Comparison of ENCODE assay signal across 9 cellular contexts in the genomic region with DNA sequence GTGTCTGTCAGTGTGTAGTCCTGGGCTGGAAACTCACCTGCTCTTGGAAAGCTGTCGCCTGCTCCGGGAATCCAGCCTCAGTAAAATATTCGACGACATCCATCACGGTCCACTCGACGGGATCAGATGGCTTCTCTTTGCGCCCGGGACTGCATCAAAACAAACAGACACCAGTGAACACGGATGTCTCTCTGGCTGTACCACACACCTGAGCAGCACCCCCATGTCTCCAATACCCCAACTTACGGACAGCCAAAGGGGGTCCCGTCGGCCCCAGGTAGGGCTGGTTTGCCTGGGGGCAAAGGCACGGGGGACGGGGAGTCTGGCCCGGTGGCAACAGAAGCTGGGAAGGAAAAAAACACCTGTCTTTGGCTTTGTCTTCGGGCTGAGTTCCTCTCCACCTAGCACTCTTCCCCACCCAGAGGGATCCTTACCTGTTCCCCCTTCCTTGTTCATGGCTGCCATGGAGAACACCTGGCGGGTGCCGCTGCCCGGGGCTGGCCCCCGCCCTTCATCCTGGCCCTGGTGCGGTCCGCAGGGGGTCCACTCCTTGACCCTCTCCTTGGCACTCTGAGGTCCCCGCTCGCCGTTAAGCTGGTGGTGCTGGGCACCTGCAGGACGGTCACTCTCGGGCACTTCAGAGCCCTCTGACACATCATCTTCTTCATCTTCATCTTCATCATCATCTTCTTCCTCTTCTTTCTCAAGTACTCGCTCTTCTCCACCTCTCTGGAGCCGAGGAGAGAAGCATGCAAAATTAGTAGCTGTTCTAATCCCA. TPM values are rescaled to one million over a fixed set of nuclear protein-coding genes. Genes with fewer than 3 reads are reported as not detected.
DNase-seq lines count a peak whose midpoint lies in the region; ATAC-seq, FAIRE-seq and TF ChIP-seq lines count a peak whose summit lies in the region.
"Had no signal": no experiment of that assay in that cellular context is flagged by ENCODE, and none has a peak within 500 bp of the region (broad histone marks: within the 10 kb centered on the region; RNA-seq: fewer than 3 reads in every experiment).

No MANE protein-coding gene starts in this region.

- 87 to 89% (median 89%) methylated on average over 30 of the region's 30 CpGs for WGBS in heart left ventricle, 4 donors
- 96% methylated on average over 30 of the region's 30 CpGs for WGBS in thymus

- no peak overlapping the region for H2AFZ ChIP-seq in keratinocyte (ENCODE audit: control insufficient read depth, low read length)

- H3K36me3 Mint-ChIP-seq in activated T-helper 2 cell treated with anti-CD3 and anti-CD28 coated beads, Interferon-gamma antibody, Interleukin-2, Interleukin-4, amounts not matched to agents 10 μg/mL and 5 μg/mL and 100 μg/mL, durations not matched to agents 14 hours and 24 hours and 36 hours (ENCODE audit: low read depth), result peaks cover 47% of the 10 kb centered on the region

- peaks cover 10% of the 10 kb centered on the region for H3K9me3 Mint-ChIP-seq in activated T-helper 2 cell treated with anti-CD3 and anti-CD28 coated beads, Interferon-gamma antibody, Interleukin-2, Interleukin-4, amounts not matched to agents 10 μg/mL and 5 μg/mL and 100 μg/mL, durations not matched to agents 14 hours and 24 hours and 36 hours

- no peaks in the 10 kb centered on the region for H3K27me3 ChIP-seq in heart left ventricle
- H3K27me3 ChIP-seq in keratinocyte (ENCODE audit: control insufficient read depth, extremely low read depth, insufficient read depth, low read length), result no peaks in the 10 kb centered on the region
- no peaks in the 10 kb centered on the region for H3K27me3 ChIP-seq in thymus (ENCODE audit: control insufficient read depth, insufficient read depth)

- no peak for FAIRE-seq in keratinocyte (lab: Jason Lieb, UNC)
- FAIRE-seq: G401.6 had no signal

- no peak for DNase-seq in heart left ventricle
- DNase-seq in cardiac septum (ENCODE audit: low spot score), result no peak
- DNase-seq in activated T-helper 2 cell treated with anti-CD3 and anti-CD28 coated beads, Interferon-gamma antibody, Interleukin-2, Interleukin-4, amounts not matched to agents 10 μg/mL and 5 μg/mL and 100 μg/mL, durations not matched to agents 14 hours and 24 hours and 36 hours (ENCODE audit: low spot score), result no peak
- no peak for DNase-seq in keratinocyte (ENCODE audit: low read depth, low spot score)
- no peak for DNase-seq in EL
- DNase-seq in globus pallidus (ENCODE audit: low spot score), result no peak
- no peak for DNase-seq in amygdala (lab: John Stamatoyannopoulos, UW)

- dilution Hi-C loops in keratinocyte (cut with MboI; ENCODE audit: extremely low pct_ligation_motif_present, low sequenced_read_pairs), result no loop called here

- H3K4me1 ChIP-seq in heart left ventricle (peaks cover 0 to 19% (median 12%) of the 10 kb centered on the region in 12 donors), keratinocyte (ENCODE audit: control insufficient read depth, extremely low read depth, insufficient read depth, low read length) (no peaks in the 10 kb centered on the region), thymus (ENCODE audit: control insufficient read depth, insufficient read depth, low read length) (peaks cover 7% of the 10 kb centered on the region)

- no peaks in the 10 kb centered on the region for H3K27me3 Mint-ChIP-seq in activated T-helper 2 cell treated with anti-CD3 and anti-CD28 coated beads, Interferon-gamma antibody, Interleukin-2, Interleukin-4, amounts not matched to agents 10 μg/mL and 5 μg/mL and 100 μg/mL, durations not matched to agents 14 hours and 24 hours and 36 hours (ENCODE audit: low read depth)

- H3K9ac ChIP-seq in keratinocyte (ENCODE audit: control insufficient read depth, extremely low read depth, insufficient read depth, low read length), result no peak overlapping the region

- H3K4me3 ChIP-seq in heart left ventricle (peak overlapping the region in 9 of 12 donors; percentile 33 to 96 (median 86)), keratinocyte (ENCODE audit: control insufficient read depth in 2 of 3, extremely low read depth in 1 of 3, insufficient read depth in 2 of 3, low read depth in 1 of 3, low read length in 3 of 3) (peak overlapping the region in 1 of 3 experiments; percentile 39), thymus (ENCODE audit: low read length) (peak overlapping the region; percentile 89)

- peaks cover 0 to 24% (median 18%) of the 10 kb centered on the region in 9 donors for H3K36me3 ChIP-seq in heart left ventricle
- peaks cover 4 to 5% of the 10 kb centered on the region in 2 experiments for H3K36me3 ChIP-seq in keratinocyte (ENCODE audit: control insufficient read depth in 2 of 2, extremely low read depth in 1 of 2, insufficient read depth in 2 of 2, low read length in 2 of 2)
- peaks cover 25% of the 10 kb centered on the region for H3K36me3 ChIP-seq in thymus (ENCODE audit: control insufficient read depth, insufficient read depth)

- TF ChIP-seq CTCF in heart left ventricle (IDR thresholded peaks at IDR 0.05) (no peak), keratinocyte (optimal IDR thresholded peaks at IDR 0.05 in 1 of 3, IDR thresholded peaks at IDR 0.05 in 1 of 3, conservative IDR thresholded peaks at IDR 0.05 in 1 of 3; ENCODE audit: extremely low read depth in 1 of 3, insufficient read depth in 2 of 3, low read length in 3 of 3) (no peak)

- peak overlapping the region; percentile 67 for H3K27ac Mint-ChIP-seq in activated T-helper 2 cell treated with anti-CD3 and anti-CD28 coated beads, Interferon-gamma antibody, Interleukin-2, Interleukin-4, amounts not matched to agents 10 μg/mL and 5 μg/mL and 100 μg/mL, durations not matched to agents 14 hours and 24 hours and 36 hours

- ATAC-seq in heart left ventricle, result no peak

- H3K9me3 ChIP-seq in heart left ventricle, result peaks cover 0 to 13% (median 7%) of the 10 kb centered on the region in 12 donors
- H3K9me3 ChIP-seq in keratinocyte (ENCODE audit: control insufficient read depth, low read depth, low read length), result peaks cover 5% of the 10 kb centered on the region
- H3K9me3 ChIP-seq in thymus (ENCODE audit: control insufficient read depth), result peaks cover 2% of the 10 kb centered on the region

- no peaks in the 10 kb centered on the region for H4K20me1 ChIP-seq in keratinocyte (ENCODE audit: control insufficient read depth, extremely low read depth, insufficient read depth, low read length)

- no peak for TF ChIP-seq POLR2A in heart left ventricle (IDR thresholded peaks at IDR 0.05)

- H3K4me2 ChIP-seq in keratinocyte (ENCODE audit: control insufficient read depth, extremely low read depth, insufficient read depth, low read depth, low read length), result peak overlapping the region; percentile 60

- H3K79me2 ChIP-seq in keratinocyte (ENCODE audit: control insufficient read depth, insufficient read depth, low read length), result no peaks in the 10 kb centered on the region

- H3K4me1 Mint-ChIP-seq in activated T-helper 2 cell treated with anti-CD3 and anti-CD28 coated beads, Interferon-gamma antibody, Interleukin-2, Interleukin-4, amounts not matched to agents 10 μg/mL and 5 μg/mL and 100 μg/mL, durations not matched to agents 14 hours and 24 hours and 36 hours (ENCODE audit: low read depth), result peaks cover 11% of the 10 kb centered on the region

- H3K9me1 ChIP-seq in keratinocyte (ENCODE audit: control insufficient read depth, extremely low read depth, insufficient read depth, low read length), result no peaks in the 10 kb centered on the region

- intact Hi-C loops in heart left ventricle (cut with DNase I), result loop anchor here in 1 of 10 donors (10.0 kb wide), 1 partner anchor 314 kb away; the partner anchor contains the start of gene C19orf53
- intact Hi-C loops in cardiac septum (cut with DNase I), result no loop called here
- intact Hi-C loops in activated T-helper 2 cell treated with anti-CD3 and anti-CD28 coated beads, Interferon-gamma antibody, Interleukin-2, Interleukin-4, amounts not matched to agents 10 μg/mL and 5 μg/mL and 100 μg/mL, durations not matched to agents 14 hours and 24 hours and 36 hours (cut with micrococcal nuclease), result loop anchor here (10.0 kb wide), 1 partner anchor 304 kb away; no protein-coding TSS in a partner anchor

- H3K27ac ChIP-seq in heart left ventricle, result peak overlapping the region in 7 of 12 donors; percentile 24 to 92 (median 54)
- H3K27ac ChIP-seq in keratinocyte (ENCODE audit: control insufficient read depth, insufficient read depth, low read length), result no peak overlapping the region
- peak overlapping the region; percentile 53 for H3K27ac ChIP-seq in thymus (ENCODE audit: low read depth)

- H3K4me3 Mint-ChIP-seq in activated T-helper 2 cell treated with anti-CD3 and anti-CD28 coated beads, Interferon-gamma antibody, Interleukin-2, Interleukin-4, amounts not matched to agents 10 μg/mL and 5 μg/mL and 100 μg/mL, durations not matched to agents 14 hours and 24 hours and 36 hours (ENCODE audit: low read depth), result peak overlapping the region; percentile 84

RNA-seq across cellular contexts. Expression of gene SAMD1, which starts 1.7 kb away (rescaled TPM):
- total RNA-seq in heart left ventricle (10 to 100 TPM; 30.5 to 55.5 (median 38.3) TPM), cardiac septum (41.8 TPM)
- polyA plus RNA-seq in heart left ventricle (10 to 100 TPM; 26.7 to 62.6 TPM), keratinocyte (5.3 to 11.3 TPM (median 7.3 TPM) in 3 replicates), thymus (43.6 TPM)
- 131 and 136 TPM in 2 replicates for total RNA-seq in activated T-helper 2 cell treated with anti-CD3 and anti-CD28 coated beads, Interferon-gamma antibody, Interleukin-2, Interleukin-4, amounts not matched to agents 10 μg/mL and 5 μg/mL and 100 μg/mL, durations not matched to agents 14 hours and 24 hours and 36 hours
- 6.5 TPM for polyA plus RNA-seq in keratinocyte (2011; ENCODE audit: low read depth)
- 5.3 and 11.3 TPM in 2 replicates for polyA plus RNA-seq in keratinocyte (2011; cell fraction: cytosol; rRNA removed)
- polyA plus RNA-seq in keratinocyte (2011; cell fraction: nucleus; rRNA removed), result 14.1 and 16.5 TPM in 2 replicates
- polyA plus RNA-seq in keratinocyte (2012; ENCODE audit: low replicate concordance), result 13.6 and 19.5 TPM in 2 replicates
- polyA minus RNA-seq in keratinocyte, result 4.1 to 14.1 TPM (median 5.3 TPM) in 3 replicates
- polyA minus RNA-seq in keratinocyte (2011; cell fraction: cytosol; rRNA and poly(A)+ RNA removed), result 15.9 TPM
- polyA minus RNA-seq in keratinocyte (2011; cell fraction: nucleus; rRNA and poly(A)+ RNA removed), result 5.1 and 5.6 TPM in 2 replicates

RNA-seq across cellular contexts. Expression of gene C19orf67, which starts 3.2 kb away (rescaled TPM):
- total RNA-seq in heart left ventricle (not detected), cardiac septum (not detected)
- polyA plus RNA-seq in heart left ventricle (not detected), keratinocyte (not detected in 3 replicates), thymus (0.18 TPM)
- total RNA-seq in activated T-helper 2 cell treated with anti-CD3 and anti-CD28 coated beads, Interferon-gamma antibody, Interleukin-2, Interleukin-4, amounts not matched to agents 10 μg/mL and 5 μg/mL and 100 μg/mL, durations not matched to agents 14 hours and 24 hours and 36 hours, result 0.46 and 0.75 TPM in 2 replicates
- not detected for polyA plus RNA-seq in keratinocyte (2011; ENCODE audit: low read depth)
- polyA plus RNA-seq in keratinocyte (2011; cell fraction: cytosol; rRNA removed), result not detected in 2 replicates
- not detected in 2 replicates for polyA plus RNA-seq in keratinocyte (2011; cell fraction: nucleus; rRNA removed)
- not detected in 2 replicates for polyA plus RNA-seq in keratinocyte (2012; ENCODE audit: low replicate concordance)
- polyA minus RNA-seq in keratinocyte, result not detected in 3 replicates
- polyA minus RNA-seq in keratinocyte (2011; cell fraction: cytosol; rRNA and poly(A)+ RNA removed), result not detected
- polyA minus RNA-seq in keratinocyte (2011; cell fraction: nucleus; rRNA and poly(A)+ RNA removed), result not detected in 2 replicates

RNA-seq across cellular contexts. Expression of gene MISP3, which starts 16.2 kb away (rescaled TPM):
- total RNA-seq in heart left ventricle (10 to 100 TPM in 1 of 9 donors, 1 to 10 TPM in 8; 3.5 to 28.7 (median 5.7) TPM), cardiac septum (7.9 TPM)
- polyA plus RNA-seq in heart left ventricle (10 to 100 TPM in 1 of 2 donors, 1 to 10 TPM in 1; 5.7 to 10.0 TPM), keratinocyte (0.79 to 1.2 TPM (median 0.96 TPM) in 3 replicates), thymus (2.9 TPM)
- 5.3 and 5.5 TPM in 2 replicates for total RNA-seq in activated T-helper 2 cell treated with anti-CD3 and anti-CD28 coated beads, Interferon-gamma antibody, Interleukin-2, Interleukin-4, amounts not matched to agents 10 μg/mL and 5 μg/mL and 100 μg/mL, durations not matched to agents 14 hours and 24 hours and 36 hours
- polyA plus RNA-seq in keratinocyte (2011; ENCODE audit: low read depth), result 1.2 TPM
- 0.45 and 1.6 TPM in 2 replicates for polyA plus RNA-seq in keratinocyte (2011; cell fraction: cytosol; rRNA removed)
- polyA plus RNA-seq in keratinocyte (2011; cell fraction: nucleus; rRNA removed), result 0.64 and 1.7 TPM in 2 replicates
- 0.91 and 2.7 TPM in 2 replicates for polyA plus RNA-seq in keratinocyte (2012; ENCODE audit: low replicate concordance)
- polyA minus RNA-seq in keratinocyte, result 0.10 TPM in 1 of 3 replicates, not detected in the others
- polyA minus RNA-seq in keratinocyte (2011; cell fraction: cytosol; rRNA and poly(A)+ RNA removed), result not detected
- polyA minus RNA-seq in keratinocyte (2011; cell fraction: nucleus; rRNA and poly(A)+ RNA removed), result not detected in 2 replicates

RNA-seq across cellular contexts. Expression of gene PALM3, which starts 26.9 kb away (rescaled TPM):
- total RNA-seq in heart left ventricle, result under 1 TPM in 3 of 9 donors, not detected in 6; 0.14 to 0.60 (median 0.32) TPM
- under 1 TPM; 0.06 to 0.30 TPM for polyA plus RNA-seq in heart left ventricle
- total RNA-seq in cardiac septum, result 0.46 TPM
- 0.34 TPM in 1 of 2 replicates, not detected in the other for total RNA-seq in activated T-helper 2 cell treated with anti-CD3 and anti-CD28 coated beads, Interferon-gamma antibody, Interleukin-2, Interleukin-4, amounts not matched to agents 10 μg/mL and 5 μg/mL and 100 μg/mL, durations not matched to agents 14 hours and 24 hours and 36 hours
- not detected in 3 replicates for polyA plus RNA-seq in keratinocyte
- not detected for polyA plus RNA-seq in keratinocyte (2011; ENCODE audit: low read depth)
- polyA plus RNA-seq in keratinocyte (2011; cell fraction: cytosol; rRNA removed), result not detected in 2 replicates
- polyA plus RNA-seq in keratinocyte (2011; cell fraction: nucleus; rRNA removed), result not detected in 2 replicates
- 0.07 TPM in 1 of 2 replicates, not detected in the other for polyA plus RNA-seq in keratinocyte (2012; ENCODE audit: low replicate concordance)
- polyA minus RNA-seq in keratinocyte, result not detected in 3 replicates
- polyA minus RNA-seq in keratinocyte (2011; cell fraction: cytosol; rRNA and poly(A)+ RNA removed), result not detected
- polyA minus RNA-seq in keratinocyte (2011; cell fraction: nucleus; rRNA and poly(A)+ RNA removed), result not detected in 2 replicates
- 0.18 TPM for polyA plus RNA-seq in thymus

RNA-seq across cellular contexts. Expression of gene PRKACA, which starts 28.7 kb away (rescaled TPM):
- 100 to 1,000 TPM; 216 to 554 (median 459) TPM for total RNA-seq in heart left ventricle
- 100 to 1,000 TPM; 234 to 327 TPM for polyA plus RNA-seq in heart left ventricle
- 487 TPM for total RNA-seq in cardiac septum
- total RNA-seq in activated T-helper 2 cell treated with anti-CD3 and anti-CD28 coated beads, Interferon-gamma antibody, Interleukin-2, Interleukin-4, amounts not matched to agents 10 μg/mL and 5 μg/mL and 100 μg/mL, durations not matched to agents 14 hours and 24 hours and 36 hours, result 75.4 and 76.8 TPM in 2 replicates
- 10.1 to 57.2 TPM (median 13.7 TPM) in 3 replicates for polyA plus RNA-seq in keratinocyte
- polyA plus RNA-seq in keratinocyte (2011; ENCODE audit: low read depth), result 9.4 TPM
- 30.5 and 39.1 TPM in 2 replicates for polyA plus RNA-seq in keratinocyte (2011; cell fraction: cytosol; rRNA removed)
- 22.1 and 26.0 TPM in 2 replicates for polyA plus RNA-seq in keratinocyte (2011; cell fraction: nucleus; rRNA removed)
- polyA plus RNA-seq in keratinocyte (2012; ENCODE audit: low replicate concordance), result 26.5 and 53.2 TPM in 2 replicates
- polyA minus RNA-seq in keratinocyte, result 23.2 to 80.7 TPM (median 31.9 TPM) in 3 replicates
- polyA minus RNA-seq in keratinocyte (2011; cell fraction: cytosol; rRNA and poly(A)+ RNA removed), result 20.9 TPM
- polyA minus RNA-seq in keratinocyte (2011; cell fraction: nucleus; rRNA and poly(A)+ RNA removed), result 7.9 and 12.6 TPM in 2 replicates
- 36.8 TPM for polyA plus RNA-seq in thymus
